Comparison of ENCODE assay signal across 8 cellular contexts in genomic region chr17:3695723-3696411, GRCh38. TPM values are rescaled to one million over a fixed set of nuclear protein-coding genes. Genes with fewer than 3 reads are reported as not detected.
A peak's percentile ranks its signal among the peaks of the same experiment; 100 is the strongest.
DNase-seq lines count a peak whose midpoint lies in the region; ATAC-seq and TF ChIP-seq lines count a peak whose summit lies in the region.

TSS of gene P2RX5 (minus strand) at chr17:3696155. CDS start at chr17:3696005, 150 bp downstream.

- H3K4me1 Mint-ChIP-seq in Calu3 (ENCODE audit: low read depth, unreplicated experiment) (no peaks in the 10 kb centered on the region), natural killer cell (peaks cover 12 to 36% of the 10 kb centered on the region in 2 donors)
- peaks cover 20% of the 10 kb centered on the region for H3K4me1 Mint-ChIP-seq in activated CD4-positive, alpha-beta memory T cell treated with anti-CD3 and anti-CD28 coated beads for 36 hours (ENCODE audit: low read depth)

- no peak within 1 kb of the TSS for H3K27ac Mint-ChIP-seq in Calu3 (ENCODE audit: unreplicated experiment)
- peak within 1 kb of the TSS; percentile 76 for H3K27ac Mint-ChIP-seq in activated CD4-positive, alpha-beta memory T cell treated with anti-CD3 and anti-CD28 coated beads for 36 hours
- peak within 1 kb of the TSS in 1 of 2 donors; percentile 79 for H3K27ac Mint-ChIP-seq in natural killer cell

- TF ChIP-seq EP300 in Ishikawa (IDR thresholded peaks at IDR 0.05; ENCODE audit: borderline replicate concordance) = no peak

- no peak for TF ChIP-seq RAD21 in Ishikawa (IDR thresholded peaks at IDR 0.05; ENCODE audit: low read depth)

- no peaks in the 10 kb centered on the region for H3K27me3 ChIP-seq in vagina

- H3K27me3 Mint-ChIP-seq in Calu3 (ENCODE audit: unreplicated experiment) (no peaks in the 10 kb centered on the region), natural killer cell (ENCODE audit: low read depth in 2 of 2) (peaks cover 0 to 5% of the 10 kb centered on the region in 2 donors)
- no peaks in the 10 kb centered on the region for H3K27me3 Mint-ChIP-seq in activated CD4-positive, alpha-beta memory T cell treated with anti-CD3 and anti-CD28 coated beads for 36 hours

- H3K4me3 ChIP-seq in epithelial cell of esophagus (ENCODE audit: low read length) (peak within 1 kb of the TSS; percentile 37), vagina (peak within 1 kb of the TSS; percentile 41 to 49)

- TF ChIP-seq POLR2A in vagina (IDR thresholded peaks at IDR 0.05) = no peak

- peaks cover 19% of the 10 kb centered on the region for H3K4me1 ChIP-seq in vagina

- BruUV-seq in Calu3 (replicated peaks; lab: Mats Ljungman, UMichigan) = no TSS peak

- TF ChIP-seq CTCF in Calu3 (IDR thresholded peaks at IDR 0.05; ENCODE audit: unreplicated experiment) (no peak), epithelial cell of esophagus (IDR thresholded peaks at IDR 0.05; ENCODE audit: insufficient read depth, low read depth, low read length, missing control alignments) (no peak), natural killer cell (IDR thresholded peaks at IDR 0.05) (no peak), vagina (IDR thresholded peaks at IDR 0.05) (no peak)

- DNase-seq in Calu3 (peak; percentile 12), epithelial cell of esophagus (ENCODE audit: low read depth) (peak; percentile 27), natural killer cell (peak; percentile 29), vagina (ENCODE audit: extremely low spot score in 2 of 2) (no peak), NCI-H82 (lab: John Stamatoyannopoulos, UW) (no peak), NCI-H526 treated with DMSO at 0.1 percent for 48 hours (lab: John Stamatoyannopoulos, UW) (no peak)
- peak; percentile 56 for DNase-seq in activated CD4-positive, alpha-beta memory T cell treated with anti-CD3 and anti-CD28 coated beads for 36 hours

- POLR2A ChIA-PET in activated CD4-positive, alpha-beta memory T cell treated with anti-CD3 and anti-CD28 coated beads for 36 hours (lab: Charles Lee) = interaction anchor here (1.1 to 4.3 kb wide), 4 partner anchors 9 to 65 kb away, joined by 3 to 24 read pairs (median 8); partner anchors contain the start of gene HASPIN

- intact Hi-C loops in Calu3 (cut with micrococcal nuclease; ENCODE audit: unreplicated experiment) = no loop called here
- intact Hi-C loops in activated CD4-positive, alpha-beta memory T cell treated with anti-CD3 and anti-CD28 coated beads for 36 hours (cut with micrococcal nuclease) = loop anchor here (1.0 kb wide), 1 partner anchor 15 kb away; no protein-coding TSS in a partner anchor
- intact Hi-C loops in natural killer cell (cut with micrococcal nuclease) = loop anchor here (2.0 kb wide), 1 partner anchor 15 kb away; no protein-coding TSS in a partner anchor
- intact Hi-C loops in vagina (cut with DNase I) = no loop called here

- no peaks in the 10 kb centered on the region for H3K36me3 ChIP-seq in vagina

- no peaks in the 10 kb centered on the region for H3K9me3 Mint-ChIP-seq in Calu3 (ENCODE audit: low read depth, unreplicated experiment)
- peaks cover 8% of the 10 kb centered on the region for H3K9me3 Mint-ChIP-seq in activated CD4-positive, alpha-beta memory T cell treated with anti-CD3 and anti-CD28 coated beads for 36 hours
- H3K9me3 Mint-ChIP-seq in natural killer cell = no peaks in the 10 kb centered on the region

- H3K9me3 ChIP-seq in vagina = no peaks in the 10 kb centered on the region

- no peak within 1 kb of the TSS for H3K27ac ChIP-seq in vagina

- CTCF ChIA-PET in Calu3 (lab: Charles Lee) = interaction anchor here (0.6 kb wide), 1 partner anchor 61 kb away, joined by 3 read pairs; no protein-coding TSS in a partner anchor
- CTCF ChIA-PET in activated CD4-positive, alpha-beta memory T cell treated with anti-CD3 and anti-CD28 coated beads for 36 hours (lab: Charles Lee) = interaction anchor here (0.6 to 3.4 kb wide), 7 partner anchors 13 to 150 kb away, joined by 3 to 23 read pairs (median 5); partner anchors contain the start of gene NCBP3

- ATAC-seq in natural killer cell = peak; percentile 46 to 61 (median 52)

- H3K4me3 Mint-ChIP-seq in Calu3 (ENCODE audit: low read depth, unreplicated experiment) (peak within 1 kb of the TSS; percentile 79), natural killer cell (peak within 1 kb of the TSS; percentile 80)
- H3K4me3 Mint-ChIP-seq in activated CD4-positive, alpha-beta memory T cell treated with anti-CD3 and anti-CD28 coated beads for 36 hours = peak within 1 kb of the TSS; percentile 87

- H3K36me3 Mint-ChIP-seq in Calu3 (ENCODE audit: insufficient read depth, unreplicated experiment) = peaks cover 19% of the 10 kb centered on the region
- peaks cover 3% of the 10 kb centered on the region for H3K36me3 Mint-ChIP-seq in activated CD4-positive, alpha-beta memory T cell treated with anti-CD3 and anti-CD28 coated beads for 36 hours
- H3K36me3 Mint-ChIP-seq in natural killer cell = no peaks in the 10 kb centered on the region

TF ChIP-seq in Ishikawa, 13 proteins besides CTCF, POLR2A, EP300 and RAD21:
- TF ChIP-seq CEBPB (IDR thresholded peaks at IDR 0.05) = no peak
- TF ChIP-seq TEAD4 (IDR thresholded peaks at IDR 0.05) = peak; percentile 66
- no peak for TF ChIP-seq TAF1 (IDR thresholded peaks at IDR 0.05; ENCODE audit: low read depth)
- peak; percentile 88 for TF ChIP-seq REST (IDR thresholded peaks at IDR 0.05; ENCODE audit: low read depth)
- no peak for TF ChIP-seq FOXM1 (IDR thresholded peaks at IDR 0.05; ENCODE audit: borderline replicate concordance, low read depth)
- TF ChIP-seq YY1 (IDR thresholded peaks at IDR 0.05; ENCODE audit: low read depth) = no peak
- TF ChIP-seq EGR1 (IDR thresholded peaks at IDR 0.05) = no peak; the same call in 1 of the 2 replicates
- no peak; the same call in 1 of the 2 replicates for TF ChIP-seq ZBTB7A (IDR thresholded peaks at IDR 0.05; ENCODE audit: low read depth)
- peak; percentile 85; the same call in 1 of the 2 replicates for TF ChIP-seq MAX (IDR thresholded peaks at IDR 0.05)
- no peak for TF ChIP-seq TCF12 (IDR thresholded peaks at IDR 0.05; ENCODE audit: low read depth)
- no peak for TF ChIP-seq NFIC (IDR thresholded peaks at IDR 0.05)
- peak; percentile 15; the same call in 1 of the 2 replicates for TF ChIP-seq USF1 (IDR thresholded peaks at IDR 0.05)
- no peak for TF ChIP-seq CREB1 (IDR thresholded peaks at IDR 0.05; ENCODE audit: low read depth)

RNA-seq across cellular contexts. Expression of gene P2RX5, which starts in this region (rescaled TPM):
- total RNA-seq in Calu3 (2022) (11.1 and 11.6 TPM in 2 replicates), natural killer cell (10 to 100 TPM in 1 of 3 donors, 1 to 10 TPM in 2; 7.8 to 15.4 (median 9.2) TPM), vagina (1.7 TPM)
- total RNA-seq in activated CD4-positive, alpha-beta memory T cell treated with anti-CD3 and anti-CD28 coated beads for 36 hours = 10 to 100 TPM; 37.6 to 43.2 TPM

Comparison
In these comparisons a context has a peak if more than half of its experiments do, and no peak if none do; other contexts are left out.
1. DNase-seq: peak in Calu3 (single experiment), activated CD4-positive, alpha-beta memory T cell treated with anti-CD3 and anti-CD28 coated beads for 36 hours (single experiment), epithelial cell of esophagus (single experiment) and natural killer cell (single experiment); none in vagina (0 of 2), NCI-H82 (single experiment) and NCI-H526 treated with DMSO at 0.1 percent for 48 hours (single experiment).
2. intact Hi-C loops: an anchor here in activated CD4-positive, alpha-beta memory T cell treated with anti-CD3 and anti-CD28 coated beads for 36 hours (1.0 kb wide) and natural killer cell (2.0 kb wide); none called in Calu3 and vagina.
3. Peak in every context shown above with its lines, with median percentiles within 50 percentile points of each other: H3K4me3 Mint-ChIP-seq.